Comparison of ENCODE assay signal across 22 cellular contexts in the genomic region with DNA sequence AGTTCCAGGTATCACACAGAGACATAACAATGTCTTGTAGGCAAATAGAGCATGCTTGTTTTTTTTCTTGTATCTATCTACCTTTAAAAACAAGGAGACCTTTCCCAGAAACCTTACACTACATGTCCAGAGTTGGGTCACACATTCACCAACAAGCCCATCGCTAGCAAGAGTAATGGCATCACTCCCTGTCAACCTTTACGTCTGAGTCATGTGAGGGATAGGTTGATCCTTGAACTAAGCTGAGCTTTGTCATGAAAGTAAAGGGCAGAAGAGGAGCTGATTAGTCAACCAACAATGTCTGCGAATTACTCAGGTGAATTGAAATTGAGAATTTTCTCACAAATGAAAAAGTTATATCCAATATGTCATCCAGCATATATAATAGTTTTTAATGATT.
A peak's percentile ranks its signal among the peaks of the same experiment; 100 is the strongest.
DNase-seq lines count a peak whose midpoint lies in the region; ATAC-seq and TF ChIP-seq lines count a peak whose summit lies in the region.
"Had no signal": no experiment of that assay in that cellular context is flagged by ENCODE, and none has a peak within 500 bp of the region (broad histone marks: within the 10 kb centered on the region; RNA-seq: fewer than 3 reads in every experiment).

No MANE protein-coding gene starts in this region.

- no peak for TF ChIP-seq CTCF in mammary epithelial cell (conservative IDR thresholded peaks at IDR 0.05 in 1 of 2, IDR thresholded peaks at IDR 0.05 in 1 of 2; ENCODE audit: extremely low read depth in 1 of 2, insufficient read depth in 1 of 2, low read depth in 1 of 2, low read length in 2 of 2)
- no peak for TF ChIP-seq CTCF in foreskin keratinocyte (conservative IDR thresholded peaks at IDR 0.05)
- no peak for TF ChIP-seq CTCF in A673 (conservative IDR thresholded peaks at IDR 0.05; ENCODE audit: low read depth, low read length)

- H3K27ac ChIP-seq in mammary epithelial cell (ENCODE audit: insufficient read depth, low read depth, low read length) (no peak overlapping the region), foreskin keratinocyte (no peak overlapping the region), A673 (ENCODE audit: low read depth, low read length, poor library complexity, severe bottlenecking) (no peak overlapping the region)
- H3K27ac ChIP-seq: BLaER1, HL-60, PC-9 had no signal

- no peak overlapping the region for H2AFZ ChIP-seq in mammary epithelial cell (ENCODE audit: low read depth, low read length)
- H2AFZ ChIP-seq: PC-9 had no signal

- H3K9me3 ChIP-seq in mammary epithelial cell (replicated peaks; ENCODE audit: insufficient read depth, low read length) (no peaks in the 10 kb centered on the region), A673 (ENCODE audit: low read depth, low read length, poor library complexity, severe bottlenecking) (no peaks in the 10 kb centered on the region)
- H3K9me3 ChIP-seq: BLaER1, SK-N-SH had no signal

- dilution Hi-C loops in mammary epithelial cell (cut with HindIII; ENCODE audit: low sequenced_read_pairs), result no loop called here

- H4K20me1 ChIP-seq in mammary epithelial cell (ENCODE audit: insufficient read depth, low read length), result no peaks in the 10 kb centered on the region
- H4K20me1 ChIP-seq: BLaER1 had no signal

- H3K4me1 ChIP-seq in mammary epithelial cell (ENCODE audit: insufficient read depth, low read length) (peaks cover 14% of the 10 kb centered on the region), foreskin keratinocyte (peaks cover 15% of the 10 kb centered on the region), A673 (ENCODE audit: insufficient read depth, low read length, poor library complexity, severe bottlenecking) (no peaks in the 10 kb centered on the region)
- H3K4me1 ChIP-seq: BLaER1 had no signal

- no peak overlapping the region for H3K4me3 ChIP-seq in mammary epithelial cell (replicated peaks in 1 of 3; ENCODE audit: insufficient read depth in 1 of 3, low read depth in 2 of 3, low read length in 3 of 3)
- H3K4me3 ChIP-seq in A673 (ENCODE audit: low read depth, low read length, poor library complexity, severe bottlenecking), result no peak overlapping the region
- H3K4me3 ChIP-seq: BLaER1, PC-9 had no signal

- H3K4me2 ChIP-seq in mammary epithelial cell (ENCODE audit: insufficient read depth, low read depth, low read length), result no peak overlapping the region
- H3K4me2 ChIP-seq: BLaER1, PC-9, SK-N-SH had no signal

- intact Hi-C loops in mammary epithelial cell (cut with micrococcal nuclease) (no loop called here), A673 (cut with micrococcal nuclease; ENCODE audit: unreplicated experiment) (no loop called here)

- POLR2A ChIA-PET in A673 (lab: Charles Lee; ENCODE audit: low non-redundant PET), result no interaction called here

- H3K27me3 ChIP-seq in mammary epithelial cell (ENCODE audit: insufficient read depth, low read length) (no peaks in the 10 kb centered on the region), foreskin keratinocyte (no peaks in the 10 kb centered on the region), A673 (replicated peaks; ENCODE audit: insufficient read depth, low read depth, low read length, poor library complexity) (no peaks in the 10 kb centered on the region)
- H3K27me3 ChIP-seq: BLaER1 had no signal

- WGBS in mammary epithelial cell (ENCODE audit: low coverage, missing lambda C conversion rate), result 85% methylated on average over 3 of the region's 3 CpGs

- BruUV-seq in mammary epithelial cell (replicated peaks; lab: Mats Ljungman, UMichigan), result no TSS peak
- no TSS peak for BruUV-seq in A673 (replicated peaks; lab: Mats Ljungman, UMichigan)

- CTCF ChIA-PET in mammary epithelial cell (lab: Charles Lee; ENCODE audit: low non-redundant PET) (no interaction called here), A673 (lab: Charles Lee) (no interaction called here)

- H3K9ac ChIP-seq in mammary epithelial cell (ENCODE audit: insufficient read depth, low read length), result no peak overlapping the region
- H3K9ac ChIP-seq: BLaER1, SK-N-SH had no signal

- peak; percentile 18 for ATAC-seq in foreskin keratinocyte

- no peaks in the 10 kb centered on the region for H3K36me3 ChIP-seq in mammary epithelial cell (ENCODE audit: insufficient read depth, low read length)
- H3K36me3 ChIP-seq in A673 (ENCODE audit: insufficient read depth, low read length, poor library complexity, severe bottlenecking), result no peaks in the 10 kb centered on the region
- H3K36me3 ChIP-seq: BLaER1 had no signal

- DNase-seq in HPDE6-E6E7 (ENCODE audit: extremely low spot score) (peak; percentile 15), mammary epithelial cell (peak; percentile 64), foreskin keratinocyte (peak; percentile 38 to 79), NCI-H446 treated with DMSO at 0.1 percent for 48 hours (lab: John Stamatoyannopoulos, UW) (no peak), NCI-H1048 (lab: John Stamatoyannopoulos, UW) (no peak), A673 (ENCODE audit: low spot score) (no peak)
- DNase-seq in activated CD4-positive, alpha-beta T cell treated with anti-CD3 and anti-CD28 coated beads for 1 hour, result no peak
- DNase-seq: CD4-positive, CD25-positive, alpha-beta regulatory T cell; GOT3; NCI-H1105; NCI-H1436 treated with DMSO at 0.1 percent for 48 hours; NCI-H187 treated with DMSO at 0.1 percent for 48 hours; NCI-H2171 treated with DMSO at 0.1 percent for 48 hours; NCI-H524 treated with DMSO at 0.1 percent for 48 hours; NCI-H82; NK-92 treated with Interleukin-12 subunit alpha and Interleukin-12 subunit beta, amount 100 ng/mL, for 24 hours; PC-9; RPMI8226; SK-N-SH; SW 1271 had no signal

- H3K79me2 ChIP-seq in mammary epithelial cell (ENCODE audit: insufficient read depth, low read length), result no peaks in the 10 kb centered on the region

- in situ Hi-C loops in mammary epithelial cell (cut with MboI; ENCODE audit: low sequenced_read_pairs in 2 of 2), result loop anchor here in 1 of 2 donors (25.0 kb wide), 1 partner anchor 599 kb away; no protein-coding TSS in a partner anchor

Comparison
In these comparisons a context has a peak if more than half of its experiments do, and no peak if none do; other contexts are left out.
1. DNase-seq: peak in HPDE6-E6E7 (single experiment), mammary epithelial cell (single experiment) and foreskin keratinocyte (2 of 2); none in activated CD4-positive, alpha-beta T cell treated with anti-CD3 and anti-CD28 coated beads for 1 hour (single experiment), NCI-H446 treated with DMSO at 0.1 percent for 48 hours (single experiment), NCI-H1048 (single experiment) and A673 (single experiment).